Comparison of ENCODE assay signal across 17 cellular contexts in genomic region chr10:28738200-28738599, GRCh38.
DNase-seq lines count a peak whose midpoint lies in the region; ATAC-seq and TF ChIP-seq lines count a peak whose summit lies in the region.
"Had no signal": no experiment of that assay in that cellular context is flagged by ENCODE, and none has a peak within 500 bp of the region (broad histone marks: within the 10 kb centered on the region; RNA-seq: fewer than 3 reads in every experiment).

No MANE protein-coding gene starts in this region.

- H3K9me3 Mint-ChIP-seq in HFFc6 (peaks cover 14% of the 10 kb centered on the region), neural crest cell (no peaks in the 10 kb centered on the region)

- H3K27me3 Mint-ChIP-seq in HFFc6 (ENCODE audit: insufficient read depth) (peaks cover 9% of the 10 kb centered on the region), neural crest cell (ENCODE audit: low read depth) (no peaks in the 10 kb centered on the region)

- TF ChIP-seq CTCF in HFFc6 (IDR thresholded peaks at IDR 0.05): peak; percentile 56
- peak; percentile 20 for TF ChIP-seq CTCF in neural crest cell (conservative IDR thresholded peaks at IDR 0.05)
- no peak for TF ChIP-seq CTCF in spleen (IDR thresholded peaks at IDR 0.05 in 8 of 11, conservative IDR thresholded peaks at IDR 0.05 in 3 of 11)

- H3K4me1 Mint-ChIP-seq in HFFc6 (ENCODE audit: low read depth): peaks cover 8% of the 10 kb centered on the region
- peaks cover 10% of the 10 kb centered on the region for H3K4me1 Mint-ChIP-seq in neural crest cell

- H3K4me3 ChIP-seq in spleen: no peak overlapping the region
- H3K4me3 ChIP-seq: adrenal gland, transverse colon had no signal

- no peak for ATAC-seq in HG03108 (IDR thresholded peaks at IDR 0.05; ENCODE audit: unreplicated experiment)

- H3K36me3 Mint-ChIP-seq in HFFc6 (ENCODE audit: low read depth) (peaks cover 4% of the 10 kb centered on the region; the same call in 1 of the 2 replicates), neural crest cell (ENCODE audit: low read depth) (no peaks in the 10 kb centered on the region)

- H3K4me3 Mint-ChIP-seq in HFFc6: no peak overlapping the region
- no peak overlapping the region for H3K4me3 Mint-ChIP-seq in neural crest cell

- H3K4me1 ChIP-seq in spleen: no peaks in the 10 kb centered on the region
- H3K4me1 ChIP-seq: adrenal gland, transverse colon had no signal

- no peaks in the 10 kb centered on the region for H3K36me3 ChIP-seq in spleen
- H3K36me3 ChIP-seq: adrenal gland, transverse colon had no signal

- H3K27ac ChIP-seq in spleen: no peak overlapping the region
- H3K27ac ChIP-seq: adrenal gland, transverse colon, VCaP had no signal

- peaks cover 0 to 17% (median 0%) of the 10 kb centered on the region in 7 donors for H3K27me3 ChIP-seq in spleen (replicated peaks in 1 of 7)
- H3K27me3 ChIP-seq: adrenal gland, transverse colon had no signal

- 82 to 91% (median 88%) methylated on average over 1 of the region's 1 CpG for WGBS in spleen, 5 donors

- H3K9me3 ChIP-seq in spleen: peaks cover 0 to 12% (median 8%) of the 10 kb centered on the region in 8 donors
- H3K9me3 ChIP-seq: adrenal gland, transverse colon had no signal

- H3K27ac Mint-ChIP-seq in HFFc6 (no peak overlapping the region), neural crest cell (ENCODE audit: unreplicated experiment) (no peak overlapping the region)

- intact Hi-C loops in spleen (cut with DNase I; ENCODE audit: low total_unique reads): no loop called here

- DNase-seq in NCI-H82 (lab: John Stamatoyannopoulos, UW) (peak; percentile 16), NCI-H82 treated with DMSO at 0.1 percent for 48 hours (lab: John Stamatoyannopoulos, UW; ENCODE audit: unreplicated experiment) (no peak), HFFc6 (no peak), amniotic epithelial cell (ENCODE audit: low read depth) (peak; percentile 24), neural crest cell (ENCODE audit: low read depth, low spot score) (no peak), NCI-H2029 treated with DMSO at 0.1 percent for 48 hours (lab: John Stamatoyannopoulos, UW) (no peak), spleen (no peak)
- DNase-seq: activated T-cell treated with anti-CD3 and anti-CD28 coated beads, Interleukin-2, amount 50 U/mL, for 1 hour; cortex of kidney; DMS79; H7; NCI-H1436; NCI-H526 treated with DMSO at 0.1 percent for 48 hours; transverse colon had no signal

- no peak for TF ChIP-seq POLR2A in spleen (IDR thresholded peaks at IDR 0.05)

Comparison
In these comparisons a context has a peak if more than half of its experiments do, and no peak if none do; other contexts are left out.
1. DNase-seq: peak in NCI-H82 (single experiment) and amniotic epithelial cell (single experiment); none in NCI-H82 treated with DMSO at 0.1 percent for 48 hours (single experiment), HFFc6 (single experiment), neural crest cell (single experiment), NCI-H2029 treated with DMSO at 0.1 percent for 48 hours (single experiment) and spleen (single experiment).
2. CTCF ChIP-seq: peak in HFFc6 (single experiment) and neural crest cell (single experiment); none in spleen (0 of 11).